ENCODE assay signal across 8 cellular contexts in genomic region chr4:145935253-145936141, GRCh38. TPM values are rescaled to one million over a fixed set of nuclear protein-coding genes. Genes with fewer than 3 reads are reported as not detected.
A peak's percentile ranks its signal among the peaks of the same experiment; 100 is the strongest.
DNase-seq lines count a peak whose midpoint lies in the region; ATAC-seq and TF ChIP-seq lines count a peak whose summit lies in the region.

No MANE protein-coding gene starts in this region.

- H3K27me3 ChIP-seq in ectodermal cell (ENCODE audit: control insufficient read depth, insufficient read depth, low read length, poor library complexity, severe bottlenecking), result peaks cover 17% of the 10 kb centered on the region

- peak; percentile 26 for DNase-seq in activated naive CD4-positive, alpha-beta T cell treated with anti-CD3 and anti-CD28 coated beads for 36 hours
- DNase-seq in activated naive CD4-positive, alpha-beta T cell treated with anti-CD3 and anti-CD28 coated beads, Interleukin-2, amount 50 U/mL, for 16 hours, result no peak
- peak; percentile 21 to 46 for DNase-seq in SHP77 (lab: John Stamatoyannopoulos, UW)
- DNase-seq in type B pancreatic cell (ENCODE audit: extremely low spot score, unreplicated experiment), result no peak
- DNase-seq in NOMO-1 treated with DMSO at 0.1 percent for 48 hours (lab: John Stamatoyannopoulos, UW; ENCODE audit: unreplicated experiment), result no peak

- H3K4me3 ChIP-seq in ectodermal cell (ENCODE audit: insufficient read depth, low read depth, low read length), result peak overlapping the region; percentile 70
- peak overlapping the region; percentile 88 for H3K4me3 ChIP-seq in mesodermal cell (ENCODE audit: extremely low read depth, insufficient read depth, low read length, poor library complexity, severe bottlenecking)

- WGBS in ectodermal cell, 2 experiments, result 8 to 10% methylated on average over 15 to 18 of the region's 18 CpGs
- WGBS in mesodermal cell (ENCODE audit: insufficient coverage in 2 of 2), 2 experiments, result 0 to 9% methylated on average over 1 to 8 of the region's 18 CpGs

- H3K27me3 Mint-ChIP-seq in activated naive CD4-positive, alpha-beta T cell treated with anti-CD3 and anti-CD28 coated beads for 36 hours (ENCODE audit: low read depth), result no peaks in the 10 kb centered on the region
- peaks cover 8% of the 10 kb centered on the region for H3K27me3 Mint-ChIP-seq in type B pancreatic cell

- H3K27ac ChIP-seq in ectodermal cell (ENCODE audit: insufficient read depth, low read depth, low read length, poor library complexity, severe bottlenecking) (no peak overlapping the region), mesodermal cell (ENCODE audit: low read depth, low read length, severe bottlenecking) (peak overlapping the region; percentile 88)

- ATAC-seq in HG02571 (IDR thresholded peaks at IDR 0.05; ENCODE audit: unreplicated experiment), result peak; percentile 35

- H3K36me3 ChIP-seq in ectodermal cell (ENCODE audit: control insufficient read depth, insufficient read depth, low read length), result no peaks in the 10 kb centered on the region
- peaks cover 9% of the 10 kb centered on the region for H3K36me3 ChIP-seq in mesodermal cell (ENCODE audit: control insufficient read depth, insufficient read depth, low read length)

- H3K36me3 Mint-ChIP-seq in activated naive CD4-positive, alpha-beta T cell treated with anti-CD3 and anti-CD28 coated beads for 36 hours (ENCODE audit: low read depth), result peaks cover 8% of the 10 kb centered on the region
- H3K36me3 Mint-ChIP-seq in type B pancreatic cell, result peaks cover 11% of the 10 kb centered on the region

- peaks cover 50% of the 10 kb centered on the region for H3K4me1 Mint-ChIP-seq in activated naive CD4-positive, alpha-beta T cell treated with anti-CD3 and anti-CD28 coated beads for 36 hours (ENCODE audit: low read depth)
- H3K4me1 Mint-ChIP-seq in type B pancreatic cell (ENCODE audit: unreplicated experiment), result peaks cover 48% of the 10 kb centered on the region

- H3K4me1 ChIP-seq in ectodermal cell (ENCODE audit: control insufficient read depth, insufficient read depth, low read length) (peaks cover 7% of the 10 kb centered on the region), mesodermal cell (ENCODE audit: control insufficient read depth, insufficient read depth, low read length, poor library complexity, severe bottlenecking) (peaks cover 6% of the 10 kb centered on the region)

- peak overlapping the region; percentile 89 for H3K27ac Mint-ChIP-seq in activated naive CD4-positive, alpha-beta T cell treated with anti-CD3 and anti-CD28 coated beads for 36 hours
- H3K27ac Mint-ChIP-seq in type B pancreatic cell, result peak overlapping the region; percentile 98

- no peak for TF ChIP-seq CTCF in type B pancreatic cell (conservative IDR thresholded peaks at IDR 0.05)

- CTCF ChIA-PET in activated naive CD4-positive, alpha-beta T cell treated with anti-CD3 and anti-CD28 coated beads for 36 hours (lab: Charles Lee), result interaction anchor here (1.3 kb wide), 1 partner anchor 313 kb away, joined by 4 read pairs; no protein-coding TSS in a partner anchor

- peak overlapping the region; percentile 100 for H3K4me3 Mint-ChIP-seq in activated naive CD4-positive, alpha-beta T cell treated with anti-CD3 and anti-CD28 coated beads for 36 hours
- H3K4me3 Mint-ChIP-seq in type B pancreatic cell, result peak overlapping the region; percentile 98

- no peaks in the 10 kb centered on the region for H3K9me3 Mint-ChIP-seq in activated naive CD4-positive, alpha-beta T cell treated with anti-CD3 and anti-CD28 coated beads for 36 hours
- no peaks in the 10 kb centered on the region for H3K9me3 Mint-ChIP-seq in type B pancreatic cell

- intact Hi-C loops in activated naive CD4-positive, alpha-beta T cell treated with anti-CD3 and anti-CD28 coated beads for 36 hours (cut with micrococcal nuclease), result loop anchor here (1.0 to 10.0 kb wide), 5 partner anchors 41 to 1761 kb away; partner anchors contain the start of genes LSM6 and TMEM184C

- H3K9me3 ChIP-seq in ectodermal cell (ENCODE audit: control insufficient read depth, low read length) (no peaks in the 10 kb centered on the region), mesodermal cell (ENCODE audit: control insufficient read depth, low read length) (no peaks in the 10 kb centered on the region)

RNA-seq across cellular contexts. Expression of gene ZNF827, which starts 3.1 kb away (rescaled TPM):
- 10 to 100 TPM; 15.6 to 17.5 TPM for total RNA-seq in activated naive CD4-positive, alpha-beta T cell treated with anti-CD3 and anti-CD28 coated beads for 36 hours
- 16.7 TPM for polyA plus RNA-seq in ectodermal cell (2013, experiment 1 of 4)
- 17.7 TPM for polyA plus RNA-seq in ectodermal cell (2013, experiment 2 of 4)
- polyA plus RNA-seq in ectodermal cell (2013, experiment 3 of 4), result 13.1 TPM
- 19.0 TPM for polyA plus RNA-seq in ectodermal cell (2013, experiment 4 of 4)
- polyA plus RNA-seq in mesodermal cell (2013, experiment 1 of 2), result 16.4 TPM
- 10.0 TPM for polyA plus RNA-seq in mesodermal cell (2013, experiment 2 of 2)
- 22.4 and 39.9 TPM in 2 replicates for total RNA-seq in type B pancreatic cell (ENCODE audit: low replicate concordance)

Comparison
In these comparisons a context has a peak if more than half of its experiments do, and no peak if none do; other contexts are left out.
1. DNase-seq: peak in activated naive CD4-positive, alpha-beta T cell treated with anti-CD3 and anti-CD28 coated beads for 36 hours (single experiment) and SHP77 (2 of 2); none in activated naive CD4-positive, alpha-beta T cell treated with anti-CD3 and anti-CD28 coated beads, Interleukin-2, amount 50 U/mL, for 16 hours (single experiment), type B pancreatic cell (single experiment) and NOMO-1 treated with DMSO at 0.1 percent for 48 hours (single experiment).